In genomic region chr19:55599468-55600335, GRCh38 we compare ENCODE assay signal across 1 cellular context.
TF ChIP-seq lines count a peak whose summit lies in the region.

FIZ1 (minus strand) TSS chr19:55599517; CDS start chr19:55597865, 1,652 bp downstream.
ZNF524 (plus strand) TSS chr19:55600288; CDS start chr19:55602113, 1,825 bp downstream.

TF ChIP-seq in HepG2, 621 proteins besides CTCF, POLR2A, EP300 and RAD21 (continued from another document and continues in another):
- TF ChIP-seq, protein P1, sequence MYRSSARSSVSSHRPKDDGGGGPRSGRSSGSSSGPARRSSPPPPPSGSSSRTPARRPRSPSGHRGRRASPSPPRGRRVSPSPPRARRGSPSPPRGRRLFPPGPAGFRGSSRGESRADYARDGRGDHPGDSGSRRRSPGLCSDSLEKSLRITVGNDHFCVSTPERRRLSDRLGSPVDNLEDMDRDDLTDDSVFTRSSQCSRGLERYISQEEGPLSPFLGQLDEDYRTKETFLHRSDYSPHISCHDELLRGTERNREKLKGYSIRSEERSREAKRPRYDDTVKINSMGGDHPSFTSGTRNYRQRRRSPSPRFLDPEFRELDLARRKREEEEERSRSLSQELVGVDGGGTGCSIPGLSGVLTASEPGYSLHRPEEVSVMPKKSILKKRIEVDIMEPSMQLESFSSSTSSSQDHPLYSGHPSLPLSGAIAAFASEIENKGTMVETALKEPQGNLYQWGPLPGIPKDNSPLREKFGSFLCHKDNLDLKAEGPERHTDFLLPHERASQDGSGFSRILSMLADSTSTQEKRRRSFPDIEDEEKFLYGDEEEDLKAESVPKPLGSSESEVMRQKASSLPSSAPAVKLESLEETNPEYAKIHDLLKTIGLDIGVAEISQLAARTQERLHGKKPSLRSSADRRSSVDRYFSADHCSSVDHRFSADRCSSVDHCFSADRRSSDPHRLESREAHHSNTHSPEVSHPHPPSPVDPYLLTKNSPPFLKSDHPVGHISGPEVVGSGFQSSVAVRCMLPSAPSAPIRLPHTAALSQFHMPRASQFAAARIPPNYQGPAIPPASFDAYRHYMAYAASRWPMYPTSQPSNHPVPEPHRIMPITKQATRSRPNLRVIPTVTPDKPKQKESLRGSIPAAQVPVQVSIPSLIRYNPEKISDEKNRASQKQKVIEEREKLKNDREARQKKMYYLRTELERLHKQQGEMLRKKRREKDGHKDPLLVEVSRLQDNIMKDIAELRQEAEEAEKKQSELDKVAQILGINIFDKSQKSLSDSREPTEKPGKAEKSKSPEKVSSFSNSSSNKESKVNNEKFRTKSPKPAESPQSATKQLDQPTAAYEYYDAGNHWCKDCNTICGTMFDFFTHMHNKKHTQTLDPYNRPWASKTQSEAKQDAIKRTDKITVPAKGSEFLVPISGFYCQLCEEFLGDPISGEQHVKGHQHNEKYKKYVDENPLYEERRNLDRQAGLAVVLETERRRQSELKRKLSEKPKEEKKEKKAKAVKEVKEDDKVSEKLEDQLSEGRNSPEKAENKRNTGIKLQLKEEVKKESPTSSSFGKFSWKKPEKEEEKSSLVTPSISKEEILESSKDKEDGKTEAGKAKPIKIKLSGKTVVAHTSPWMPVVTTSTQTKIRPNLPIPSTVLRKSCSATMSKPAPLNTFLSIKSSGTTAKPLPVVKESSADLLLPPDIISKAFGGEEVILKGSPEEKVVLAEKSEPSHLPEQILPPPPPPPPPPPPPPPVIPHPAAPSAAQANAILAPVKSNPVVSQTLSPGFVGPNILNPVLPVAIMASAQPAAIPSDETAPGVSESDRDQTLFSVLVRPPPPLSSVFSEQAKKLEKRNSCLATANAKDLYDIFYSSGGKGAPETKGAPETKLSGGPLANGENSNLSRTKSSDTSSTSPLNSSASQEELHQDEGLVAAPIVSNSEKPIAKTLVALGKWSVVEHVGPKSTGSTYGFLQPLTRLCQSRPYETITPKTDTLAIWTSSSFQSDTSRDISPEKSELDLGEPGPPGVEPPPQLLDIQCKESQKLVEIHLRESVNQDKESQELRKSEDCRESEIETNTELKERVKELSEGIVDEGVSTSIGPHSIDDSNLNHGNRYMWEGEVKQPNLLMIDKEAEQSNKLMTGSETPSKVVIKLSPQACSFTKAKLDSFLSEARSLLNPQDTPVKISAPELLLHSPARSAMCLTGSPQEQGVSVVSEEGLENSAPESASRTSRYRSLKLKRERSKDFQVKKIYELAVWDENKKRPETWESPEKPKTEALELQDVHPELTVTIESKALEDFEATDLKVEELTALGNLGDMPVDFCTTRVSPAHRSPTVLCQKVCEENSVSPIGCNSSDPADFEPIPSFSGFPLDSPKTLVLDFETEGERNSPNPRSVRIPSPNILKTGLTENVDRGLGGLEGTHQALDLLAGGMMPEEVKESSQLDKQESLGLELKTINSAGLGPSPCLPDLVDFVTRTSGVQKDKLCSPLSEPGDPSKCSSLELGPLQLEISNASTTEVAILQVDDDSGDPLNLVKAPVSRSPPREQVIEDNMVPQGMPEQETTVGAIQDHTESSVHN (CRISPR knock-in tag; IDR thresholded peaks at IDR 0.05), result no peak
- TF ChIP-seq ZNF513 (CRISPR knock-in tag; conservative IDR thresholded peaks at IDR 0.05) (no peak), POLR2G (IDR thresholded peaks at IDR 0.05; ENCODE audit: low read depth, low read length) (peak; percentile 74), ZNF121 (CRISPR knock-in tag; IDR thresholded peaks at IDR 0.05) (no peak), ZNF891 (CRISPR knock-in tag; IDR thresholded peaks at IDR 0.05) (no peak; the same call in 1 of the 2 replicates), MED1 (CRISPR knock-in tag; IDR thresholded peaks at IDR 0.05) (no peak; the same call in 1 of the 2 replicates), MAZ (IDR thresholded peaks at IDR 0.05; ENCODE audit: borderline replicate concordance, low read depth, low read length) (peak; percentile 97), MAZ (CRISPR knock-in tag; IDR thresholded peaks at IDR 0.05; ENCODE audit: low read depth) (peak; percentile 26), KDM5B (CRISPR knock-in tag; IDR thresholded peaks at IDR 0.05; ENCODE audit: borderline replicate concordance) (peak; percentile 32; the same call in 1 of the 2 replicates), NR2C2 (CRISPR knock-in tag; IDR thresholded peaks at IDR 0.05; ENCODE audit: borderline replicate concordance) (peak; percentile 97), SP2 (CRISPR knock-in tag; IDR thresholded peaks at IDR 0.05) (peak; percentile 74), DNMT3B (CRISPR knock-in tag; conservative IDR thresholded peaks at IDR 0.05) (no peak), THYN1 (CRISPR knock-in tag; IDR thresholded peaks at IDR 0.05; ENCODE audit: borderline replicate concordance, low read depth) (no peak), ZNF276 (CRISPR knock-in tag; IDR thresholded peaks at IDR 0.05; ENCODE audit: low read depth) (no peak), ETV5 (CRISPR knock-in tag; IDR thresholded peaks at IDR 0.05; ENCODE audit: borderline replicate concordance) (peak; percentile 59), ATM (IDR thresholded peaks at IDR 0.05; ENCODE audit: borderline replicate concordance) (no peak), ZNF850 (CRISPR knock-in tag; conservative IDR thresholded peaks at IDR 0.05) (no peak), RARA (CRISPR knock-in tag; IDR thresholded peaks at IDR 0.05) (no peak), PRMT3 (CRISPR knock-in tag; IDR thresholded peaks at IDR 0.05; ENCODE audit: borderline replicate concordance, low read depth) (no peak), SRSF9 (IDR thresholded peaks at IDR 0.05; ENCODE audit: borderline replicate concordance, insufficient read depth, low read depth, low read length, poor library complexity, severe bottlenecking) (no peak), ZNF24 (IDR thresholded peaks at IDR 0.05) (no peak), SRF (IDR thresholded peaks at IDR 0.05; ENCODE audit: low read depth, low read length) (no peak), MEIS1 (CRISPR knock-in tag; IDR thresholded peaks at IDR 0.05; ENCODE audit: borderline replicate concordance) (peak; percentile 42; the same call in 1 of the 2 replicates), ZNF570 (CRISPR knock-in tag; IDR thresholded peaks at IDR 0.05; ENCODE audit: borderline replicate concordance) (no peak), ZNF143 (CRISPR knock-in tag; IDR thresholded peaks at IDR 0.05) (peak; percentile 56), ZNF232 (CRISPR knock-in tag; IDR thresholded peaks at IDR 0.05; ENCODE audit: borderline replicate concordance) (peak; percentile 44; the same call in 1 of the 2 replicates), ZNF296 (CRISPR knock-in tag; conservative IDR thresholded peaks at IDR 0.05) (no peak), KLF11 (CRISPR knock-in tag; IDR thresholded peaks at IDR 0.05) (no peak; the same call in 1 of the 2 replicates), ZNF746 (CRISPR knock-in tag; IDR thresholded peaks at IDR 0.05) (peak; percentile 97), JDP2 (CRISPR knock-in tag; IDR thresholded peaks at IDR 0.05; ENCODE audit: borderline replicate concordance) (no peak; the same call in 1 of the 2 replicates), ATF7-NPFF (CRISPR knock-in tag; IDR thresholded peaks at IDR 0.05; ENCODE audit: low read depth) (no peak), MZF1 (CRISPR knock-in tag; IDR thresholded peaks at IDR 0.05; ENCODE audit: borderline replicate concordance) (no peak), GFI1 (CRISPR knock-in tag; IDR thresholded peaks at IDR 0.05; ENCODE audit: borderline replicate concordance) (no peak), SAFB2 (CRISPR knock-in tag; IDR thresholded peaks at IDR 0.05; ENCODE audit: borderline replicate concordance, low read depth) (no peak; the same call in 1 of the 2 replicates), SMAD3 (CRISPR knock-in tag; IDR thresholded peaks at IDR 0.05) (peak; percentile 32; the same call in 1 of the 2 replicates), ZBTB7B (CRISPR knock-in tag; IDR thresholded peaks at IDR 0.05) (no peak; the same call in 1 of the 2 replicates), JUND (CRISPR knock-in tag; IDR thresholded peaks at IDR 0.05) (no peak), RELA (CRISPR knock-in tag; IDR thresholded peaks at IDR 0.05) (no peak), ASH2L (IDR thresholded peaks at IDR 0.05; ENCODE audit: insufficient read length, low read depth, low read length) (no peak), HMGA1 (CRISPR knock-in tag; conservative IDR thresholded peaks at IDR 0.05) (no peak)
- TF ChIP-seq, protein P2, sequence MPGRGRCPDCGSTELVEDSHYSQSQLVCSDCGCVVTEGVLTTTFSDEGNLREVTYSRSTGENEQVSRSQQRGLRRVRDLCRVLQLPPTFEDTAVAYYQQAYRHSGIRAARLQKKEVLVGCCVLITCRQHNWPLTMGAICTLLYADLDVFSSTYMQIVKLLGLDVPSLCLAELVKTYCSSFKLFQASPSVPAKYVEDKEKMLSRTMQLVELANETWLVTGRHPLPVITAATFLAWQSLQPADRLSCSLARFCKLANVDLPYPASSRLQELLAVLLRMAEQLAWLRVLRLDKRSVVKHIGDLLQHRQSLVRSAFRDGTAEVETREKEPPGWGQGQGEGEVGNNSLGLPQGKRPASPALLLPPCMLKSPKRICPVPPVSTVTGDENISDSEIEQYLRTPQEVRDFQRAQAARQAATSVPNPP (CRISPR knock-in tag; IDR thresholded peaks at IDR 0.05), result 0 out of 2 replicates have a peak, but pooled peaks have one; percentile 51
- TF ChIP-seq, protein P3, sequence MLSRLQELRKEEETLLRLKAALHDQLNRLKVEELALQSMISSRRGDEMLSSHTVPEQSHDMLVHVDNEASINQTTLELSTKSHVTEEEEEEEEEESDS (CRISPR knock-in tag; IDR thresholded peaks at IDR 0.05; ENCODE audit: borderline replicate concordance), result no peak
- TF ChIP-seq, protein P4, sequence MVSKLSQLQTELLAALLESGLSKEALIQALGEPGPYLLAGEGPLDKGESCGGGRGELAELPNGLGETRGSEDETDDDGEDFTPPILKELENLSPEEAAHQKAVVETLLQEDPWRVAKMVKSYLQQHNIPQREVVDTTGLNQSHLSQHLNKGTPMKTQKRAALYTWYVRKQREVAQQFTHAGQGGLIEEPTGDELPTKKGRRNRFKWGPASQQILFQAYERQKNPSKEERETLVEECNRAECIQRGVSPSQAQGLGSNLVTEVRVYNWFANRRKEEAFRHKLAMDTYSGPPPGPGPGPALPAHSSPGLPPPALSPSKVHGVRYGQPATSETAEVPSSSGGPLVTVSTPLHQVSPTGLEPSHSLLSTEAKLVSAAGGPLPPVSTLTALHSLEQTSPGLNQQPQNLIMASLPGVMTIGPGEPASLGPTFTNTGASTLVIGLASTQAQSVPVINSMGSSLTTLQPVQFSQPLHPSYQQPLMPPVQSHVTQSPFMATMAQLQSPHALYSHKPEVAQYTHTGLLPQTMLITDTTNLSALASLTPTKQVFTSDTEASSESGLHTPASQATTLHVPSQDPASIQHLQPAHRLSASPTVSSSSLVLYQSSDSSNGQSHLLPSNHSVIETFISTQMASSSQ (IDR thresholded peaks at IDR 0.05; ENCODE audit: low read depth), result no peak
- TF ChIP-seq, protein P4 (CRISPR knock-in tag; IDR thresholded peaks at IDR 0.05; ENCODE audit: borderline replicate concordance), result peak; percentile 39; the same call in 1 of the 2 replicates
- TF ChIP-seq, protein P5, sequence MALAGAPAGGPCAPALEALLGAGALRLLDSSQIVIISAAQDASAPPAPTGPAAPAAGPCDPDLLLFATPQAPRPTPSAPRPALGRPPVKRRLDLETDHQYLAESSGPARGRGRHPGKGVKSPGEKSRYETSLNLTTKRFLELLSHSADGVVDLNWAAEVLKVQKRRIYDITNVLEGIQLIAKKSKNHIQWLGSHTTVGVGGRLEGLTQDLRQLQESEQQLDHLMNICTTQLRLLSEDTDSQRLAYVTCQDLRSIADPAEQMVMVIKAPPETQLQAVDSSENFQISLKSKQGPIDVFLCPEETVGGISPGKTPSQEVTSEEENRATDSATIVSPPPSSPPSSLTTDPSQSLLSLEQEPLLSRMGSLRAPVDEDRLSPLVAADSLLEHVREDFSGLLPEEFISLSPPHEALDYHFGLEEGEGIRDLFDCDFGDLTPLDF (CRISPR knock-in tag; IDR thresholded peaks at IDR 0.05), result peak; percentile 93
- TF ChIP-seq, protein P6, sequence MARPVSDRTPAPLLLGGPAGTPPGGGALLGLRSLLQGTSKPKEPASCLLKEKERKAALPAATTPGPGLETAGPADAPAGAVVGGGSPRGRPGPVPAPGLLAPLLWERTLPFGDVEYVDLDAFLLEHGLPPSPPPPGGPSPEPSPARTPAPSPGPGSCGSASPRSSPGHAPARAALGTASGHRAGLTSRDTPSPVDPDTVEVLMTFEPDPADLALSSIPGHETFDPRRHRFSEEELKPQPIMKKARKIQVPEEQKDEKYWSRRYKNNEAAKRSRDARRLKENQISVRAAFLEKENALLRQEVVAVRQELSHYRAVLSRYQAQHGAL (CRISPR knock-in tag; IDR thresholded peaks at IDR 0.05; ENCODE audit: not compliant biosample characterization), result no peak
